ENCODE assay signal across 8 cellular contexts in genomic region chr7:128404826-128405344, GRCh38. TPM values are rescaled to one million over a fixed set of nuclear protein-coding genes. Genes with fewer than 3 reads are reported as not detected.
DNase-seq lines count a peak whose midpoint lies in the region; ATAC-seq, FAIRE-seq and TF ChIP-seq lines count a peak whose summit lies in the region.

No MANE protein-coding gene starts in this region.

- H3K27ac ChIP-seq in HL-60 (replicated peaks) (peak overlapping the region; percentile 77), right lobe of liver (no peak overlapping the region), tibial nerve (peak overlapping the region in 3 of 4 donors; percentile 75 to 96 (median 77))

- intact Hi-C loops in right lobe of liver (cut with DNase I), result no loop called here

- H3K9me3 ChIP-seq in right lobe of liver (no peaks in the 10 kb centered on the region), tibial nerve (no peaks in the 10 kb centered on the region)

- TF ChIP-seq CTCF in HL-60 (IDR thresholded peaks at IDR 0.05; ENCODE audit: insufficient read depth, low read length) (no peak), right lobe of liver (IDR thresholded peaks at IDR 0.05) (no peak), tibial nerve (IDR thresholded peaks at IDR 0.05) (peak in 1 of 5 experiments; percentile 13), D721Med (IDR thresholded peaks at IDR 0.05; ENCODE audit: insufficient read depth, missing control alignments) (no peak)

- DNase-seq in AML-193 (lab: John Stamatoyannopoulos, UW) (peak; percentile 11 to 12), HL-60 (ENCODE audit: low read depth in 1 of 2, low spot score in 1 of 2) (no peak), right lobe of liver (peak in 1 of 3 donors; percentile 51), tibial nerve (ENCODE audit: low spot score in 2 of 2) (no peak), HPDE6-E6E7 (ENCODE audit: extremely low spot score) (no peak), D721Med (ENCODE audit: insufficient read length, low spot score) (no peak), GM12891 (ENCODE audit: insufficient read length, low spot score) (no peak)
- DNase-seq in activated naive CD8-positive, alpha-beta T cell treated with anti-CD3 and anti-CD28 coated beads, Interleukin-2, amount 50 U/mL, for 24 hours, result no peak

- peaks cover 3% of the 10 kb centered on the region for H3K27me3 Mint-ChIP-seq in activated naive CD8-positive, alpha-beta T cell treated with anti-CD3 and anti-CD28 coated beads, Interleukin-2, amount 50 U/mL, for 24 hours

- peaks cover 33% of the 10 kb centered on the region for H3K4me1 Mint-ChIP-seq in activated naive CD8-positive, alpha-beta T cell treated with anti-CD3 and anti-CD28 coated beads, Interleukin-2, amount 50 U/mL, for 24 hours

- H3K27me3 ChIP-seq in HL-60 (ENCODE audit: insufficient read depth, poor library complexity, severe bottlenecking), result no peaks in the 10 kb centered on the region
- no peaks in the 10 kb centered on the region for H3K27me3 ChIP-seq in right lobe of liver
- no peaks in the 10 kb centered on the region for H3K27me3 ChIP-seq in tibial nerve

- peaks cover 0 to under 1% (median 0%) of the 10 kb centered on the region in 4 donors for H3K4me1 ChIP-seq in right lobe of liver
- peaks cover 0 to 62% (median 37%) of the 10 kb centered on the region in 4 donors for H3K4me1 ChIP-seq in tibial nerve

- peak overlapping the region; percentile 89 for H3K4me3 Mint-ChIP-seq in activated naive CD8-positive, alpha-beta T cell treated with anti-CD3 and anti-CD28 coated beads, Interleukin-2, amount 50 U/mL, for 24 hours

- H3K36me3 Mint-ChIP-seq in activated naive CD8-positive, alpha-beta T cell treated with anti-CD3 and anti-CD28 coated beads, Interleukin-2, amount 50 U/mL, for 24 hours (ENCODE audit: low read depth), result peaks cover 9% of the 10 kb centered on the region

- H3K27ac Mint-ChIP-seq in activated naive CD8-positive, alpha-beta T cell treated with anti-CD3 and anti-CD28 coated beads, Interleukin-2, amount 50 U/mL, for 24 hours, result peak overlapping the region; percentile 84

- 81% methylated on average over 9 of the region's 9 CpGs for WGBS in right lobe of liver (ENCODE audit: insufficient coverage, low coverage, low lambda C conversion rate, missing lambda C conversion rate)
- 62 to 67% methylated on average over 9 of the region's 9 CpGs for WGBS in tibial nerve, 2 donors

- FAIRE-seq in D721Med (lab: Jason Lieb, UNC) (no peak), GM12891 (lab: Jason Lieb, UNC) (no peak)

- H3K36me3 ChIP-seq in right lobe of liver (no peaks in the 10 kb centered on the region), tibial nerve (peaks cover 0 to 33% (median 2%) of the 10 kb centered on the region in 3 donors)

- TF ChIP-seq POLR2A in right lobe of liver (IDR thresholded peaks at IDR 0.05) (no peak), tibial nerve (IDR thresholded peaks at IDR 0.05) (no peak), GM12891 (IDR thresholded peaks at IDR 0.05; ENCODE audit: low read depth, low read length) (no peak)

- no peak for TF ChIP-seq EP300 in tibial nerve (IDR thresholded peaks at IDR 0.05)

- no peaks in the 10 kb centered on the region for H3K9me3 Mint-ChIP-seq in activated naive CD8-positive, alpha-beta T cell treated with anti-CD3 and anti-CD28 coated beads, Interleukin-2, amount 50 U/mL, for 24 hours

- peak overlapping the region; percentile 77 for H3K4me3 ChIP-seq in HL-60 (replicated peaks; ENCODE audit: insufficient read depth, low read length)
- peak overlapping the region; percentile 44 to 61 (median 51) for H3K4me3 ChIP-seq in right lobe of liver
- peak overlapping the region; percentile 54 to 87 (median 68) for H3K4me3 ChIP-seq in tibial nerve

- no peak for ATAC-seq in activated naive CD8-positive, alpha-beta T cell treated with anti-CD3 and anti-CD28 coated beads, Interleukin-2, amount 50 U/mL, for 24 hours
- no peak for ATAC-seq in right lobe of liver

TF ChIP-seq in GM12891, 5 proteins besides CTCF, POLR2A, EP300 and RAD21:
- TF ChIP-seq POU2F2 (IDR thresholded peaks at IDR 0.05; ENCODE audit: low read depth, low read length), result no peak
- TF ChIP-seq SPI1 (IDR thresholded peaks at IDR 0.05; ENCODE audit: low read depth, low read length), result no peak
- no peak for TF ChIP-seq POLR2AphosphoS5 (IDR thresholded peaks at IDR 0.05; ENCODE audit: low read depth, low read length)
- TF ChIP-seq TAF1 (IDR thresholded peaks at IDR 0.05; ENCODE audit: low read depth, low read length), result no peak

RNA-seq across cellular contexts. Expression of gene IMPDH1, which starts 4.9 kb away (rescaled TPM):
- total RNA-seq in right lobe of liver (1 to 10 TPM; 3.0 to 9.8 (median 5.5) TPM), tibial nerve (100 to 1,000 TPM in 1 of 4 donors, 10 to 100 TPM in 3; 50.2 to 102 (median 74.0) TPM)
- 16.2 TPM for polyA plus RNA-seq in GM12891 (2012; ENCODE audit: low read depth, missing spikeins)

RNA-seq across cellular contexts. Expression of gene PRRT4, which starts 43.4 kb away (rescaled TPM):
- total RNA-seq in right lobe of liver (under 1 TPM in 4 of 6 experiments, not detected in 2; 0.11 to 0.32 (median 0.18) TPM), tibial nerve (1 to 10 TPM in 2 of 4 donors, under 1 TPM in 2; 0.78 to 6.6 (median 2.6) TPM)
- not detected for polyA plus RNA-seq in GM12891 (2012; ENCODE audit: low read depth, missing spikeins)

RNA-seq across cellular contexts. Expression of gene HILPDA, which starts 50.8 kb away (rescaled TPM):
- total RNA-seq in right lobe of liver, result 10 to 100 TPM in 1 of 6 experiments, 1 to 10 TPM in 5; 1.8 to 60.6 (median 3.6) TPM
- total RNA-seq in tibial nerve, result 10 to 100 TPM; 32.4 to 64.2 (median 38.3) TPM
- polyA plus RNA-seq in GM12891 (2012; ENCODE audit: low read depth, missing spikeins), result 26.3 TPM

Comparison
In these comparisons a context has a peak if more than half of its experiments do, and no peak if none do; other contexts are left out.
1. DNase-seq: peak in AML-193 (2 of 2); none in HL-60 (0 of 2), activated naive CD8-positive, alpha-beta T cell treated with anti-CD3 and anti-CD28 coated beads, Interleukin-2, amount 50 U/mL, for 24 hours (single experiment), tibial nerve (0 of 2), HPDE6-E6E7 (single experiment), D721Med (single experiment) and GM12891 (single experiment).
2. H3K27ac ChIP-seq: peak in HL-60 (single experiment) and tibial nerve (3 of 4); none in right lobe of liver (0 of 3).
3. RNA of gene IMPDH1, which starts 4.9 kb away (total RNA-seq): 50.2 to 102 TPM in tibial nerve; 3.0 to 9.8 TPM in right lobe of liver; every median in the first group is over 4 times any median in the second.
4. Peak in every context shown above with its lines, with median percentiles within 50 percentile points of each other: H3K4me3 ChIP-seq.